Comparison of ENCODE assay signal across 10 cellular contexts in genomic region chr3:194312743-194313281, GRCh38. TPM values are rescaled to one million over a fixed set of nuclear protein-coding genes. Genes with fewer than 3 reads are reported as not detected.
DNase-seq lines count a peak whose midpoint lies in the region; ATAC-seq and TF ChIP-seq lines count a peak whose summit lies in the region.
"Had no signal": no experiment of that assay in that cellular context is flagged by ENCODE, and none has a peak within 500 bp of the region (broad histone marks: within the 10 kb centered on the region; RNA-seq: fewer than 3 reads in every experiment).

No MANE protein-coding gene starts in this region.

- H3K9me3 ChIP-seq in right atrium auricular region, result no peaks in the 10 kb centered on the region
- H3K9me3 ChIP-seq in subcutaneous abdominal adipose tissue (ENCODE audit: control insufficient read depth in 5 of 5, low read length in 5 of 5), result no peaks in the 10 kb centered on the region

- TF ChIP-seq CTCF in right atrium auricular region (IDR thresholded peaks at IDR 0.05), result no peak

- peak; percentile 8 for DNase-seq in NCI-H1436 (lab: John Stamatoyannopoulos, UW)
- no peak for DNase-seq in NCI-H1436 treated with DMSO at 0.1 percent for 48 hours (lab: John Stamatoyannopoulos, UW)
- peak; percentile 78 for DNase-seq in right atrium auricular region (ENCODE audit: low spot score)
- DNase-seq in mesendoderm, result no peak
- no peak for DNase-seq in midbrain (lab: John Stamatoyannopoulos, UW)
- DNase-seq in HPDE6-E6E7 (ENCODE audit: extremely low spot score), result no peak

- H4K8ac ChIP-seq in mesendoderm (ENCODE audit: low read depth, low read length), result no peak overlapping the region

- no peak overlapping the region for H4K5ac ChIP-seq in mesendoderm (ENCODE audit: low read length)

- H2BK15ac ChIP-seq in mesendoderm (replicated peaks; ENCODE audit: low read depth), result no peak overlapping the region

- H3K9ac ChIP-seq in subcutaneous abdominal adipose tissue (ENCODE audit: low read length in 5 of 5) (no peak overlapping the region), mesendoderm (ENCODE audit: low read length) (no peak overlapping the region)
- H3K9ac ChIP-seq: KMS-11 had no signal

- H3K18ac ChIP-seq in mesendoderm (ENCODE audit: low read length), result no peak overlapping the region

- H3K27me3 ChIP-seq in right atrium auricular region (no peaks in the 10 kb centered on the region), subcutaneous abdominal adipose tissue (ENCODE audit: control insufficient read depth in 5 of 5, insufficient read depth in 4 of 5, low read length in 5 of 5) (peaks cover 0 to 4% (median 0%) of the 10 kb centered on the region in 5 donors), mesendoderm (ENCODE audit: insufficient read depth, low read length, poor library complexity) (no peaks in the 10 kb centered on the region)

- no peaks in the 10 kb centered on the region for H3K79me2 ChIP-seq in mesendoderm (ENCODE audit: control insufficient read depth, insufficient read depth, low read length)

- H3K23ac ChIP-seq in mesendoderm (ENCODE audit: low read length), result no peak overlapping the region

- H3K56ac ChIP-seq in mesendoderm (ENCODE audit: low read length), result no peak overlapping the region

- no peak overlapping the region for H2BK5ac ChIP-seq in mesendoderm (ENCODE audit: low read length)

- peak; percentile 11 for ATAC-seq in SK-N-SH treated with all-trans-retinoic acid at 6 μM for 48 hours

- H3K4me3 ChIP-seq in right atrium auricular region (no peak overlapping the region), subcutaneous abdominal adipose tissue (ENCODE audit: low read depth in 1 of 5, low read length in 5 of 5) (no peak overlapping the region), mesendoderm (ENCODE audit: low read length) (no peak overlapping the region)
- H3K4me3 ChIP-seq: skin epidermis had no signal

- H3K4me1 ChIP-seq in right atrium auricular region (peaks cover 0 to 26% of the 10 kb centered on the region in 2 donors), subcutaneous abdominal adipose tissue (ENCODE audit: control insufficient read depth in 5 of 5, insufficient read depth in 5 of 5, low read length in 5 of 5) (peaks cover 11 to 55% (median 47%) of the 10 kb centered on the region in 5 donors), mesendoderm (ENCODE audit: control insufficient read depth, low read depth, low read length) (peaks cover 3% of the 10 kb centered on the region)

- no peak overlapping the region for H3K4me2 ChIP-seq in mesendoderm (ENCODE audit: low read length)
- H3K4me2 ChIP-seq: KMS-11 had no signal

- H3K27ac ChIP-seq in right atrium auricular region (peak overlapping the region in 1 of 2 donors; percentile 7), subcutaneous abdominal adipose tissue (ENCODE audit: low read depth, low read length) (peak overlapping the region; percentile 35), mesendoderm (ENCODE audit: low read depth, low read length) (no peak overlapping the region)
- H3K27ac ChIP-seq: KMS-11 had no signal

- H2AK5ac ChIP-seq in mesendoderm (ENCODE audit: low read length), result no peak overlapping the region

- H3K36me3 ChIP-seq in right atrium auricular region (no peaks in the 10 kb centered on the region), subcutaneous abdominal adipose tissue (ENCODE audit: control insufficient read depth in 5 of 5, insufficient read depth in 5 of 5, low read length in 5 of 5) (no peaks in the 10 kb centered on the region), mesendoderm (ENCODE audit: control insufficient read depth, insufficient read depth, low read length) (no peaks in the 10 kb centered on the region)

- H3K79me1 ChIP-seq in mesendoderm (ENCODE audit: low read length), result no peaks in the 10 kb centered on the region

- no peak overlapping the region for H3K4ac ChIP-seq in mesendoderm (ENCODE audit: low read depth, low read length)

- no peak overlapping the region for H2BK120ac ChIP-seq in mesendoderm (ENCODE audit: low read depth, low read length)

- whole genome bisulfite sequencing in mesendoderm (ENCODE audit: extremely low coverage, insufficient coverage, low lambda C conversion rate), result no CpG with 5 or more reads among the region's 16 CpGs

TF ChIP-seq in SK-N-SH treated with all-trans-retinoic acid at 6 μM for 48 hours, 23 proteins besides CTCF, POLR2A, EP300 and RAD21:
- 0 out of 2 replicates have a peak, but pooled peaks have one; percentile 9 for TF ChIP-seq ISL1 (CRISPR knock-in tag; IDR thresholded peaks at IDR 0.05)
- TF ChIP-seq OSR1 (CRISPR knock-in tag; IDR thresholded peaks at IDR 0.05), result no peak
- 0 out of 2 replicates have a peak, but pooled peaks have one; percentile 49 for TF ChIP-seq ZFP3 (CRISPR knock-in tag; IDR thresholded peaks at IDR 0.05)
- no peak for TF ChIP-seq RARB (CRISPR knock-in tag; IDR thresholded peaks at IDR 0.05)
- peak; percentile 73; the same call in 1 of the 2 replicates for TF ChIP-seq CSDC2 (CRISPR knock-in tag; IDR thresholded peaks at IDR 0.05)
- TF ChIP-seq TSHZ2 (CRISPR knock-in tag; IDR thresholded peaks at IDR 0.05), result peak; percentile 57; the same call in 1 of the 2 replicates

RNA-seq across cellular contexts. Expression of gene CPN2, which starts 38.3 kb away (rescaled TPM):
- total RNA-seq in right atrium auricular region, result not detected
- polyA plus RNA-seq in mesendoderm (2013, experiment 1 of 2), result 0.01 TPM
- 0.01 TPM for polyA plus RNA-seq in mesendoderm (2013, experiment 2 of 2)

RNA-seq across cellular contexts. Expression of gene LRRC15, which starts 56.7 kb away (rescaled TPM):
- total RNA-seq in right atrium auricular region, result under 1 TPM; 0.07 to 0.08 TPM
- polyA plus RNA-seq in mesendoderm (2013, experiment 1 of 2), result 0.37 TPM
- polyA plus RNA-seq in mesendoderm (2013, experiment 2 of 2), result 0.39 TPM

Comparison
In these comparisons a context has a peak if more than half of its experiments do, and no peak if none do; other contexts are left out.
1. DNase-seq: peak in NCI-H1436 (single experiment) and right atrium auricular region (single experiment); none in NCI-H1436 treated with DMSO at 0.1 percent for 48 hours (single experiment), mesendoderm (single experiment), midbrain (single experiment) and HPDE6-E6E7 (single experiment).